Comparison of ENCODE assay signal across 18 cellular contexts in genomic region chr12:19436931-19437330, GRCh38. TPM values are rescaled to one million over a fixed set of nuclear protein-coding genes. Genes with fewer than 3 reads are reported as not detected.
DNase-seq lines count a peak whose midpoint lies in the region; ATAC-seq and TF ChIP-seq lines count a peak whose summit lies in the region.
"Had no signal": no experiment of that assay in that cellular context is flagged by ENCODE, and none has a peak within 500 bp of the region (broad histone marks: within the 10 kb centered on the region; RNA-seq: fewer than 3 reads in every experiment).

No MANE protein-coding gene starts in this region.

- H3K27me3 Mint-ChIP-seq in MCF 10A (ENCODE audit: insufficient read depth, unreplicated experiment): no peaks in the 10 kb centered on the region
- peaks cover 3% of the 10 kb centered on the region for H3K27me3 Mint-ChIP-seq in endodermal cell (ENCODE audit: insufficient read depth)

- H3K4me3 ChIP-seq in mammary epithelial cell (replicated peaks in 1 of 3; ENCODE audit: insufficient read depth in 1 of 3, low read depth in 2 of 3, low read length in 3 of 3) (no peak overlapping the region), HUES64 (ENCODE audit: low read length) (no peak overlapping the region), endodermal cell (ENCODE audit: low read length) (no peak overlapping the region), osteoblast (ENCODE audit: insufficient read depth, low read length) (no peak overlapping the region)
- H3K4me3 ChIP-seq: A549, K562, SJSA1 had no signal

- H3K79me2 ChIP-seq in mammary epithelial cell (ENCODE audit: insufficient read depth, low read length) (peaks cover 24% of the 10 kb centered on the region), osteoblast (ENCODE audit: insufficient read depth, low read length) (peaks cover 22% of the 10 kb centered on the region)

- intact Hi-C loops in mammary epithelial cell (cut with micrococcal nuclease) (no loop called here), MCF 10A (cut with micrococcal nuclease) (no loop called here)

- H2AFZ ChIP-seq in mammary epithelial cell (ENCODE audit: low read depth, low read length) (peak overlapping the region; percentile 38), osteoblast (ENCODE audit: low read length) (peak overlapping the region; percentile 42)

- H3K27me3 ChIP-seq in mammary epithelial cell (ENCODE audit: insufficient read depth, low read length): no peaks in the 10 kb centered on the region
- no peaks in the 10 kb centered on the region for H3K27me3 ChIP-seq in HUES64 (ENCODE audit: insufficient read depth, low read length)
- H3K27me3 ChIP-seq in endodermal cell (ENCODE audit: control insufficient read depth, insufficient read depth, low read length, poor library complexity, severe bottlenecking): no peaks in the 10 kb centered on the region
- no peaks in the 10 kb centered on the region for H3K27me3 ChIP-seq in osteoblast (ENCODE audit: insufficient read depth, low read length)
- H3K27me3 ChIP-seq: SJSA1 had no signal

- no peak for TF ChIP-seq CTCF in mammary epithelial cell (conservative IDR thresholded peaks at IDR 0.05 in 1 of 2, IDR thresholded peaks at IDR 0.05 in 1 of 2; ENCODE audit: extremely low read depth in 1 of 2, insufficient read depth in 1 of 2, low read depth in 1 of 2, low read length in 2 of 2)
- no peak for TF ChIP-seq CTCF in MCF 10A (IDR thresholded peaks at IDR 0.05; ENCODE audit: unreplicated experiment)
- no peak for TF ChIP-seq CTCF in endodermal cell (conservative IDR thresholded peaks at IDR 0.05)
- no peak for TF ChIP-seq CTCF in osteoblast (IDR thresholded peaks at IDR 0.05; ENCODE audit: extremely low read depth, low read depth, low read length)

- no peak overlapping the region for H3K4me2 ChIP-seq in mammary epithelial cell (ENCODE audit: insufficient read depth, low read depth, low read length)
- H3K4me2 ChIP-seq in osteoblast (ENCODE audit: insufficient read depth, low read length): no peak overlapping the region
- H3K4me2 ChIP-seq: A549 had no signal

- H3K27ac Mint-ChIP-seq in MCF 10A (ENCODE audit: low read depth, unreplicated experiment): no peak overlapping the region
- no peak overlapping the region for H3K27ac Mint-ChIP-seq in endodermal cell

- H3K9ac ChIP-seq in mammary epithelial cell (ENCODE audit: insufficient read depth, low read length) (no peak overlapping the region), HUES64 (ENCODE audit: low read depth, low read length) (no peak overlapping the region), endodermal cell (ENCODE audit: extremely low read depth, low read length, poor library complexity, severe bottlenecking) (no peak overlapping the region)

- POLR2A ChIA-PET in MCF 10A (lab: Yijun Ruan, JAX): no interaction called here

- no peaks in the 10 kb centered on the region for H3K9me3 Mint-ChIP-seq in MCF 10A (ENCODE audit: unreplicated experiment)
- peaks cover 2% of the 10 kb centered on the region for H3K9me3 Mint-ChIP-seq in endodermal cell

- in situ Hi-C loops in mammary epithelial cell (cut with MboI; ENCODE audit: low sequenced_read_pairs in 2 of 2): no loop called here

- H3K4me1 Mint-ChIP-seq in MCF 10A (ENCODE audit: insufficient read depth, unreplicated experiment) (peaks cover 6% of the 10 kb centered on the region), endodermal cell (peaks cover 13% of the 10 kb centered on the region)

- H3K27ac ChIP-seq in mammary epithelial cell (ENCODE audit: insufficient read depth, low read depth, low read length): no peak overlapping the region
- peak overlapping the region; percentile 96 for H3K27ac ChIP-seq in HUES64 (ENCODE audit: low read depth, low read length)
- no peak overlapping the region for H3K27ac ChIP-seq in endodermal cell (ENCODE audit: low read depth, low read length)
- no peak overlapping the region for H3K27ac ChIP-seq in osteoblast (ENCODE audit: low read depth, low read length)
- H3K27ac ChIP-seq: A549, SJSA1 had no signal

- ATAC-seq in HG03095 (IDR thresholded peaks at IDR 0.05; ENCODE audit: unreplicated experiment): no peak
- no peak for ATAC-seq in HG03175 (IDR thresholded peaks at IDR 0.05; ENCODE audit: unreplicated experiment)
- ATAC-seq: A549, K562 had no signal

- H3K36me3 ChIP-seq in mammary epithelial cell (ENCODE audit: insufficient read depth, low read length) (no peaks in the 10 kb centered on the region), HUES64 (ENCODE audit: insufficient read depth, low read length) (no peaks in the 10 kb centered on the region), endodermal cell (ENCODE audit: control insufficient read depth, insufficient read depth, low read length) (no peaks in the 10 kb centered on the region), osteoblast (ENCODE audit: insufficient read depth, low read length) (no peaks in the 10 kb centered on the region)

- WGBS in mammary epithelial cell (ENCODE audit: low coverage, missing lambda C conversion rate): 56% methylated on average over 2 of the region's 2 CpGs
- WGBS in HUES64: 69% methylated on average over 1 of the region's 2 CpGs
- 71 to 100% methylated on average over 1 of the region's 2 CpGs for WGBS in endodermal cell (ENCODE audit: insufficient coverage in 1 of 2, insufficient read length in 1 of 2), 2 experiments

- H4K20me1 ChIP-seq in mammary epithelial cell (ENCODE audit: insufficient read depth, low read length) (no peaks in the 10 kb centered on the region), osteoblast (ENCODE audit: insufficient read depth, low read length) (peaks cover 14% of the 10 kb centered on the region)

- CTCF ChIA-PET in mammary epithelial cell (lab: Charles Lee; ENCODE audit: low non-redundant PET) (no interaction called here), MCF 10A (lab: Yijun Ruan, JAX) (no interaction called here)

- peak; percentile 84 for DNase-seq in mammary epithelial cell
- no peak for DNase-seq in MCF 10A (ENCODE audit: unreplicated experiment)
- peak; percentile 18 for DNase-seq in endodermal cell
- DNase-seq in osteoblast (ENCODE audit: insufficient read length, low spot score, missing footprints): no peak
- no peak for DNase-seq in HT-29 (ENCODE audit: low spot score)
- DNase-seq: DMS 273 treated with DMSO at 0.1 percent for 48 hours; HCEC 1CT; NCI-H1092 treated with DMSO at 0.1 percent for 48 hours; NCI-H1694; NCI-H69; NK-92 treated with Interleukin-12 subunit alpha and Interleukin-12 subunit beta, amount 100 ng/mL, for 24 hours had no signal

- H3K36me3 Mint-ChIP-seq in MCF 10A (ENCODE audit: insufficient read depth, unreplicated experiment): peaks cover 19% of the 10 kb centered on the region
- peaks cover 5% of the 10 kb centered on the region for H3K36me3 Mint-ChIP-seq in endodermal cell (ENCODE audit: low read depth)
- H3K36me3 Mint-ChIP-seq: CD14-positive monocyte had no signal

- BruUV-seq in mammary epithelial cell (replicated peaks; lab: Mats Ljungman, UMichigan) (no TSS peak), MCF 10A (replicated peaks; lab: Mats Ljungman, UMichigan) (no TSS peak)

- H3K9me3 ChIP-seq in mammary epithelial cell (replicated peaks; ENCODE audit: insufficient read depth, low read length): no peaks in the 10 kb centered on the region
- no peaks in the 10 kb centered on the region for H3K9me3 ChIP-seq in HUES64 (ENCODE audit: insufficient read depth, low read depth, low read length)
- H3K9me3 ChIP-seq in endodermal cell (ENCODE audit: control insufficient read depth, low read length): no peaks in the 10 kb centered on the region
- H3K9me3 ChIP-seq in osteoblast (ENCODE audit: low read depth, low read length): no peaks in the 10 kb centered on the region
- H3K9me3 ChIP-seq: A549, SJSA1 had no signal

- dilution Hi-C loops in mammary epithelial cell (cut with HindIII; ENCODE audit: low sequenced_read_pairs): no loop called here

- H3K4me3 Mint-ChIP-seq in MCF 10A (ENCODE audit: unreplicated experiment) (no peak overlapping the region), endodermal cell (no peak overlapping the region)
- H3K4me3 Mint-ChIP-seq: CD14-positive monocyte had no signal

- peaks cover 8% of the 10 kb centered on the region for H3K4me1 ChIP-seq in mammary epithelial cell (ENCODE audit: insufficient read depth, low read length)
- H3K4me1 ChIP-seq in HUES64 (ENCODE audit: insufficient read depth, low read length): peaks cover 29% of the 10 kb centered on the region
- no peaks in the 10 kb centered on the region for H3K4me1 ChIP-seq in endodermal cell (ENCODE audit: control insufficient read depth, insufficient read depth, low read length)
- peaks cover 11% of the 10 kb centered on the region for H3K4me1 ChIP-seq in osteoblast (ENCODE audit: insufficient read depth, low read length)
- H3K4me1 ChIP-seq: SJSA1 had no signal

RNA-seq across cellular contexts. Expression of gene AEBP2, which starts 2.4 kb away (rescaled TPM):
- total RNA-seq in mammary epithelial cell (10 to 100 TPM; 19.7 to 35.4 TPM), MCF 10A (2022) (41.0 and 49.2 TPM in 2 replicates), endodermal cell (10 to 100 TPM; 37.8 to 78.4 TPM), osteoblast (19.2 and 20.0 TPM in 2 replicates)
- 7.2 TPM for polyA plus RNA-seq in mammary epithelial cell
- 38.6 TPM for polyA minus RNA-seq in mammary epithelial cell
- polyA plus RNA-seq in HUES64 (2013, experiment 1 of 2): 21.8 TPM
- 24.3 TPM for polyA plus RNA-seq in HUES64 (2013, experiment 2 of 2)
- 20.0 TPM for polyA plus RNA-seq in endodermal cell (2013, experiment 1 of 2)
- 18.9 TPM for polyA plus RNA-seq in endodermal cell (2013, experiment 2 of 2)
- 9.5 and 10.7 TPM in 2 replicates for total RNA-seq in HT-29 (2014; rRNA removed; shearing (Covaris generic))

Comparison
In these comparisons a context has a peak if more than half of its experiments do, and no peak if none do; other contexts are left out.
1. DNase-seq: peak in mammary epithelial cell (single experiment) and endodermal cell (single experiment); none in MCF 10A (single experiment), osteoblast (single experiment) and HT-29 (single experiment).